Comparison of ENCODE assay signal across 16 cellular contexts in genomic region chr17:68094481-68095078, GRCh38. TPM values are rescaled to one million over a fixed set of nuclear protein-coding genes. Genes with fewer than 3 reads are reported as not detected.
DNase-seq lines count a peak whose midpoint lies in the region; ATAC-seq, FAIRE-seq and TF ChIP-seq lines count a peak whose summit lies in the region.
"Had no signal": no experiment of that assay in that cellular context is flagged by ENCODE, and none has a peak within 500 bp of the region (broad histone marks: within the 10 kb centered on the region; RNA-seq: fewer than 3 reads in every experiment).

No MANE protein-coding gene starts in this region.

- H3K27me3 Mint-ChIP-seq in endodermal cell (ENCODE audit: insufficient read depth), result peaks cover 8% of the 10 kb centered on the region
- H3K27me3 Mint-ChIP-seq in osteocyte (ENCODE audit: unreplicated experiment), result no peaks in the 10 kb centered on the region
- no peaks in the 10 kb centered on the region for H3K27me3 Mint-ChIP-seq in CD14-positive monocyte (ENCODE audit: low read depth in 3 of 3)
- H3K27me3 Mint-ChIP-seq: CD4-positive, alpha-beta memory T cell had no signal

- no peak for FAIRE-seq in HepG2 (lab: Jason Lieb, UNC)
- FAIRE-seq: A204.1, H1 had no signal

- no peak overlapping the region for H3K27ac ChIP-seq in HepG2 (ENCODE audit: extremely low read length, insufficient read depth, low read length)
- H3K27ac ChIP-seq in right lobe of liver, result no peak overlapping the region
- H3K27ac ChIP-seq in endodermal cell (ENCODE audit: low read depth, low read length), result no peak overlapping the region
- H3K27ac ChIP-seq: C4-2B had no signal

- H3K4me3 ChIP-seq in HepG2 (replicated peaks in 1 of 3; ENCODE audit: insufficient read depth in 1 of 3, low read depth in 2 of 3, low read length in 3 of 3), result peak overlapping the region in 1 of 3 experiments; percentile 1; a peak in 1 of 6 replicates
- H3K4me3 ChIP-seq in right lobe of liver, result no peak overlapping the region
- no peak overlapping the region for H3K4me3 ChIP-seq in endodermal cell (ENCODE audit: low read length)

- POLR2A ChIA-PET in HepG2 (lab: Yijun Ruan, JAX), result no interaction called here

- TF ChIP-seq RAD21 in HepG2 (CRISPR knock-in tag; IDR thresholded peaks at IDR 0.05), result no peak

- H3K9me3 ChIP-seq in HepG2 (ENCODE audit: low read length) (no peaks in the 10 kb centered on the region), right lobe of liver (no peaks in the 10 kb centered on the region), endodermal cell (ENCODE audit: control insufficient read depth, low read length) (no peaks in the 10 kb centered on the region)

- ATAC-seq in HepG2, result peak; percentile 74
- no peak for ATAC-seq in right lobe of liver

- WGBS in HepG2 (ENCODE audit: low lambda C conversion rate), result 28% methylated on average over 11 of the region's 11 CpGs
- WGBS in right lobe of liver (ENCODE audit: insufficient coverage, low coverage, low lambda C conversion rate, missing lambda C conversion rate), result 79% methylated on average over 8 of the region's 11 CpGs
- 86 to 95% methylated on average over 4 to 11 of the region's 11 CpGs for WGBS in endodermal cell (ENCODE audit: insufficient coverage in 1 of 2, insufficient read length in 1 of 2), 2 experiments

- H3K9me3 Mint-ChIP-seq in endodermal cell (peaks cover 5% of the 10 kb centered on the region), osteocyte (ENCODE audit: unreplicated experiment) (no peaks in the 10 kb centered on the region), CD14-positive monocyte (peaks cover 0 to 3% (median 2%) of the 10 kb centered on the region in 7 donors)
- H3K9me3 Mint-ChIP-seq: CD4-positive, alpha-beta memory T cell; IgD-negative memory B cell had no signal

- H3K79me2 ChIP-seq in HepG2 (ENCODE audit: insufficient read depth, low read length), result no peaks in the 10 kb centered on the region

- H3K27me3 ChIP-seq in HepG2 (ENCODE audit: control insufficient read depth in 1 of 2, insufficient read depth in 2 of 2, low read length in 2 of 2) (no peaks in the 10 kb centered on the region; a peak in 1 of 5 replicates), right lobe of liver (no peaks in the 10 kb centered on the region), endodermal cell (ENCODE audit: control insufficient read depth, insufficient read depth, low read length, poor library complexity, severe bottlenecking) (no peaks in the 10 kb centered on the region)

- DNase-seq in HepG2 (ENCODE audit: low spot score) (peak; percentile 21), right lobe of liver (no peak), endodermal cell (peak; percentile 43), osteocyte (ENCODE audit: extremely low spot score, unreplicated experiment) (peak; percentile 56), CD14-positive monocyte (ENCODE audit: low spot score) (no peak), NCI-H146 (lab: John Stamatoyannopoulos, UW) (no peak)
- DNase-seq: AML-193; CD4-positive, alpha-beta memory T cell; DMS153; DMS79; GF-D8; H9 had no signal

- H4K20me1 ChIP-seq in HepG2 (ENCODE audit: insufficient read depth, low read length), result no peaks in the 10 kb centered on the region

- intact Hi-C loops in HepG2 (cut with micrococcal nuclease; ENCODE audit: unreplicated experiment), result no loop called here
- intact Hi-C loops in right lobe of liver (cut with DNase I), result no loop called here
- intact Hi-C loops in CD14-positive monocyte (cut with micrococcal nuclease), result no loop called here

- TF ChIP-seq EP300 in HepG2 (IDR thresholded peaks at IDR 0.05; ENCODE audit: low read depth in 2 of 2, low read length in 2 of 2), result no peak
- TF ChIP-seq EP300 in HepG2 (CRISPR knock-in tag; IDR thresholded peaks at IDR 0.05; ENCODE audit: borderline replicate concordance), result no peak

- no peak overlapping the region for H3K4me3 Mint-ChIP-seq in endodermal cell
- H3K4me3 Mint-ChIP-seq in osteocyte (ENCODE audit: unreplicated experiment), result no peak overlapping the region
- H3K4me3 Mint-ChIP-seq in CD14-positive monocyte, result no peak overlapping the region
- H3K4me3 Mint-ChIP-seq: CD4-positive, alpha-beta memory T cell; H9; IgD-negative memory B cell had no signal

- BruUV-seq in HepG2 (replicated peaks; lab: Mats Ljungman, UMichigan), result no TSS peak

- no peaks in the 10 kb centered on the region for H3K36me3 Mint-ChIP-seq in endodermal cell (ENCODE audit: low read depth)
- H3K36me3 Mint-ChIP-seq in osteocyte (ENCODE audit: unreplicated experiment), result no peaks in the 10 kb centered on the region
- H3K36me3 Mint-ChIP-seq in CD14-positive monocyte, result no peaks in the 10 kb centered on the region
- H3K36me3 Mint-ChIP-seq: CD4-positive, alpha-beta memory T cell; IgD-negative memory B cell had no signal

- CTCF ChIA-PET in HepG2 (lab: Yijun Ruan, JAX; ENCODE audit: low intra/inter-chr PET ratio, low total read pairs), result no interaction called here

- H2AFZ ChIP-seq in HepG2 (ENCODE audit: low read length), result no peak overlapping the region

- H3K36me3 ChIP-seq in HepG2 (replicated peaks in 1 of 2; ENCODE audit: control insufficient read depth in 1 of 2, insufficient read depth in 2 of 2, low read length in 2 of 2) (no peaks in the 10 kb centered on the region), right lobe of liver (no peaks in the 10 kb centered on the region), endodermal cell (ENCODE audit: control insufficient read depth, insufficient read depth, low read length) (no peaks in the 10 kb centered on the region)

- H3K4me1 ChIP-seq in HepG2 (ENCODE audit: insufficient read depth, low read length) (peaks cover 28% of the 10 kb centered on the region), right lobe of liver (no peaks in the 10 kb centered on the region), endodermal cell (ENCODE audit: control insufficient read depth, insufficient read depth, low read length) (no peaks in the 10 kb centered on the region)

- H3K9ac ChIP-seq in HepG2 (ENCODE audit: insufficient read depth, low read depth, low read length), result no peak overlapping the region
- H3K9ac ChIP-seq in endodermal cell (ENCODE audit: extremely low read depth, low read length, poor library complexity, severe bottlenecking), result no peak overlapping the region

- TF ChIP-seq CTCF in HepG2 (CRISPR knock-in tag; IDR thresholded peaks at IDR 0.05), result no peak
- TF ChIP-seq CTCF in right lobe of liver (IDR thresholded peaks at IDR 0.05), result no peak
- no peak for TF ChIP-seq CTCF in endodermal cell (conservative IDR thresholded peaks at IDR 0.05)
- no peak for TF ChIP-seq CTCF in osteocyte (IDR thresholded peaks at IDR 0.05)
- TF ChIP-seq CTCF in CD14-positive monocyte (IDR thresholded peaks at IDR 0.05), result no peak

- peak overlapping the region; percentile 33 for H3K4me2 ChIP-seq in HepG2 (ENCODE audit: low read depth, low read length)

- no peak overlapping the region for H3K27ac Mint-ChIP-seq in endodermal cell
- H3K27ac Mint-ChIP-seq in osteocyte (ENCODE audit: unreplicated experiment), result no peak overlapping the region
- H3K27ac Mint-ChIP-seq in CD14-positive monocyte, result peak overlapping the region in 1 of 7 donors; percentile 37
- H3K27ac Mint-ChIP-seq: H9, IgD-negative memory B cell had no signal

- H3K4me1 Mint-ChIP-seq in endodermal cell (no peaks in the 10 kb centered on the region), osteocyte (ENCODE audit: unreplicated experiment) (peaks cover 13% of the 10 kb centered on the region), CD14-positive monocyte (peaks cover 8% of the 10 kb centered on the region)
- H3K4me1 Mint-ChIP-seq: IgD-negative memory B cell had no signal

- TF ChIP-seq POLR2A in HepG2 (IDR thresholded peaks at IDR 0.05; ENCODE audit: insufficient read depth in 1 of 2, low read depth in 2 of 2, low read length in 2 of 2) (no peak), right lobe of liver (IDR thresholded peaks at IDR 0.05) (no peak)

- in situ Hi-C loops in HepG2 (cut with HindIII; ENCODE audit: extremely low pct_ligation_motif_present, low pct_unique_long_range_greater_than_20kb), result no loop called here

TF ChIP-seq in HepG2, 621 proteins besides CTCF, POLR2A, EP300 and RAD21 (continues in another document):
- TF ChIP-seq ZNF615 (CRISPR knock-in tag; IDR thresholded peaks at IDR 0.05; ENCODE audit: borderline replicate concordance) (no peak), ZNF12 (CRISPR knock-in tag; IDR thresholded peaks at IDR 0.05) (peak; percentile 99)

RNA-seq across cellular contexts. Expression of gene KPNA2, which starts 59.0 kb away (rescaled TPM):
- 305 and 410 TPM in 2 replicates for total RNA-seq in HepG2 (2016; rRNA removed; fragmentation: Illumina TruSeq; extraction: Trizol)
- total RNA-seq in HepG2 (2016; cell fraction: cytosol; rRNA removed; fragmentation: Illumina TruSeq; extraction: Trizol; ENCODE audit: low read depth), result 130 and 151 TPM in 2 replicates
- total RNA-seq in HepG2 (2016; cell fraction: insoluble cytoplasmic fraction; rRNA removed; fragmentation: Illumina TruSeq; extraction: Trizol), result 293 and 395 TPM in 2 replicates
- 181 and 208 TPM in 2 replicates for total RNA-seq in HepG2 (2016; cell fraction: membrane; rRNA removed; fragmentation: Illumina TruSeq; extraction: Trizol)
- 176 and 216 TPM in 2 replicates for total RNA-seq in HepG2 (2016; cell fraction: nucleus; rRNA removed; fragmentation: Illumina TruSeq; extraction: Trizol)
- 76.7 and 111 TPM in 2 replicates for polyA plus RNA-seq in HepG2 (2011; rRNA removed)
- polyA plus RNA-seq in HepG2 (2011; cell fraction: cytosol; rRNA removed), result 89.6 and 93.6 TPM in 2 replicates
- polyA plus RNA-seq in HepG2 (2011; cell fraction: nucleus; rRNA removed), result 62.8 and 68.9 TPM in 2 replicates
- 104 and 144 TPM in 2 replicates for polyA plus RNA-seq in HepG2 (2012)
- 63.3 and 66.0 TPM in 2 replicates for polyA plus RNA-seq in HepG2 (2016; cell fraction: cytosol; fragmentation: Illumina TruSeq; extraction: Trizol; ENCODE audit: low read depth)
- 396 and 415 TPM in 2 replicates for polyA plus RNA-seq in HepG2 (2016; cell fraction: insoluble cytoplasmic fraction; fragmentation: Illumina TruSeq; extraction: Trizol; ENCODE audit: low read depth)
- 85.9 and 88.8 TPM in 2 replicates for polyA plus RNA-seq in HepG2 (2016; cell fraction: membrane; fragmentation: Illumina TruSeq; extraction: Trizol; ENCODE audit: low read depth)
- polyA plus RNA-seq in HepG2 (2016; cell fraction: nucleus; fragmentation: Illumina TruSeq; extraction: Trizol; ENCODE audit: insufficient read depth, low read depth), result 251 and 259 TPM in 2 replicates
- 207 and 617 TPM in 2 replicates for polyA minus RNA-seq in HepG2 (2011; rRNA and poly(A)+ RNA removed; ENCODE audit: low replicate concordance)
- polyA minus RNA-seq in HepG2 (2011; cell fraction: cytosol; rRNA and poly(A)+ RNA removed), result 122 and 150 TPM in 2 replicates
- polyA minus RNA-seq in HepG2 (2011; cell fraction: nucleus; rRNA and poly(A)+ RNA removed), result 120 and 124 TPM in 2 replicates
- 10 to 100 TPM in 4 of 6 experiments, 1 to 10 TPM in 2; 9.2 to 36.6 (median 20.0) TPM for total RNA-seq in right lobe of liver
- total RNA-seq in endodermal cell, result 100 to 1,000 TPM; 248 to 310 TPM
- polyA plus RNA-seq in endodermal cell (2013, experiment 1 of 2), result 444 TPM
- polyA plus RNA-seq in endodermal cell (2013, experiment 2 of 2), result 412 TPM
- 95.0 and 102 TPM in 2 replicates for total RNA-seq in osteocyte
- 10 to 100 TPM; 23.2 TPM for polyA plus RNA-seq in CD14-positive monocyte

Comparison
In these comparisons a context has a peak if more than half of its experiments do, and no peak if none do; other contexts are left out.
1. DNase-seq: peak in HepG2 (single experiment), endodermal cell (single experiment) and osteocyte (single experiment); none in right lobe of liver (0 of 3), CD14-positive monocyte (single experiment) and NCI-H146 (single experiment).